Comparison of ENCODE assay signal across 23 cellular contexts in genomic region chr14:23378612-23379220, GRCh38. TPM values are rescaled to one million over a fixed set of nuclear protein-coding genes. Genes with fewer than 3 reads are reported as not detected.
DNase-seq lines count a peak whose midpoint lies in the region; ATAC-seq, FAIRE-seq and TF ChIP-seq lines count a peak whose summit lies in the region.
"Had no signal": no experiment of that assay in that cellular context is flagged by ENCODE, and none has a peak within 500 bp of the region (broad histone marks: within the 10 kb centered on the region; RNA-seq: fewer than 3 reads in every experiment).

No MANE protein-coding gene starts in this region.

- no peak overlapping the region for H2BK12ac ChIP-seq in neuronal stem cell (ENCODE audit: low read length)

- ATAC-seq in K562 (no peak), left cardiac atrium (peak; percentile 10 to 12), GM18909 (IDR thresholded peaks at IDR 0.05; ENCODE audit: poor library complexity, unreplicated experiment) (no peak), GM21447 (IDR thresholded peaks at IDR 0.05; ENCODE audit: unreplicated experiment) (no peak)
- ATAC-seq in natural killer cell treated with Interleukin-12 subunit alpha and Interleukin-12 subunit beta and Interleukin-15 and Interleukin-18, amount 100 ng/mL, for 72 hours, result no peak
- ATAC-seq: A549; CD8-positive, alpha-beta T cell; GM12878; GM23338 had no signal

- H3K79me2 ChIP-seq in K562 (ENCODE audit: control insufficient read depth, insufficient read depth, low read length), result no peaks in the 10 kb centered on the region

- TF ChIP-seq RAD21 in K562 (CRISPR knock-in tag; conservative IDR thresholded peaks at IDR 0.05 in 1 of 2, IDR thresholded peaks at IDR 0.05 in 1 of 2), result no peak

- no peak overlapping the region for H2BK5ac ChIP-seq in neuronal stem cell (ENCODE audit: low read length)

- intact Hi-C loops in K562 (cut with micrococcal nuclease) (no loop called here), left cardiac atrium (cut with DNase I) (no loop called here)

- H3K23ac ChIP-seq in neuronal stem cell (ENCODE audit: low read depth, low read length, poor library complexity), result no peak overlapping the region

- H2AFZ ChIP-seq in K562 (ENCODE audit: low read depth, low read length) (no peak overlapping the region), neuronal stem cell (ENCODE audit: low read length) (no peak overlapping the region)
- H2AFZ ChIP-seq: GM23338 had no signal

- TF ChIP-seq EP300 in K562 (IDR thresholded peaks at IDR 0.05; ENCODE audit: low read length), result no peak

- H3K4me3 ChIP-seq in BLaER1 (no peak overlapping the region), K562 (no peak overlapping the region), neuronal stem cell (ENCODE audit: low read length in 2 of 2) (no peak overlapping the region)
- H3K4me3 ChIP-seq: A549, GM12878, GM23338, Peyer's patch had no signal

- H3K4me1 Mint-ChIP-seq in natural killer cell treated with Interleukin-12 subunit alpha and Interleukin-12 subunit beta and Interleukin-15 and Interleukin-18, amount 100 ng/mL, for 72 hours (ENCODE audit: low read depth in 2 of 2), result no peaks in the 10 kb centered on the region

- no peak for FAIRE-seq in K562 (lab: Jason Lieb, UNC)
- FAIRE-seq: A549, GM12878, GM19239 had no signal

- H3K27me3 Mint-ChIP-seq in natural killer cell treated with Interleukin-12 subunit alpha and Interleukin-12 subunit beta and Interleukin-15 and Interleukin-18, amount 100 ng/mL, for 72 hours, result peaks cover 0 to 2% of the 10 kb centered on the region in 2 donors

- H3K27ac ChIP-seq in BLaER1 (no peak overlapping the region), K562 (ENCODE audit: extremely low read depth, low read depth, low read length) (no peak overlapping the region), neuronal stem cell (replicated peaks; ENCODE audit: low read length) (no peak overlapping the region)
- H3K27ac ChIP-seq: A549, Peyer's patch had no signal

- H3K9me1 ChIP-seq in K562 (ENCODE audit: control insufficient read depth, insufficient read depth, low read length), result no peaks in the 10 kb centered on the region

- H3K27me3 ChIP-seq in BLaER1 (peaks cover 6% of the 10 kb centered on the region; the same call in 1 of the 2 replicates), K562 (ENCODE audit: control insufficient read depth in 2 of 2, insufficient read depth in 2 of 2, low read length in 2 of 2) (peaks cover 2 to 55% of the 10 kb centered on the region in 2 experiments; a peak in 4 of 5 replicates), neuronal stem cell (ENCODE audit: control insufficient read depth in 3 of 3, insufficient read depth in 3 of 3, low read depth in 1 of 3, low read length in 3 of 3) (peaks cover 0 to 54% (median 0%) of the 10 kb centered on the region in 3 experiments)
- H3K27me3 ChIP-seq: Peyer's patch had no signal

- no peaks in the 10 kb centered on the region for H3K9me3 Mint-ChIP-seq in natural killer cell treated with Interleukin-12 subunit alpha and Interleukin-12 subunit beta and Interleukin-15 and Interleukin-18, amount 100 ng/mL, for 72 hours
- H3K9me3 Mint-ChIP-seq: CD8-positive, alpha-beta T cell; GM23338 had no signal

- H3K9ac ChIP-seq in BLaER1, result no peak overlapping the region
- no peak overlapping the region; a peak in 1 of 4 replicates for H3K9ac ChIP-seq in K562 (ENCODE audit: insufficient read depth in 1 of 2, low read depth in 2 of 2, low read length in 2 of 2)
- no peak overlapping the region for H3K9ac ChIP-seq in neuronal stem cell (ENCODE audit: low read depth, low read length, poor library complexity)

- DNase-seq in K562 (ENCODE audit: extremely low read depth in 1 of 4, low spot score in 3 of 4), result no peak
- peak; percentile 58 for DNase-seq in left cardiac atrium
- DNase-seq in neuronal stem cell (ENCODE audit: low spot score), result no peak
- no peak for DNase-seq in natural killer cell treated with Interleukin-12 subunit alpha and Interleukin-12 subunit beta and Interleukin-15 and Interleukin-18, amount 100 ng/mL, for 72 hours (ENCODE audit: low spot score)
- DNase-seq: Calu3; CD8-positive, alpha-beta T cell; DMS53; EL; HCEC 1CT; NCI-H1092 treated with DMSO at 0.1 percent for 48 hours; NCI-H510A; NCI-H748 treated with DMSO at 0.1 percent for 48 hours; NK-92 treated with Interleukin-12 subunit alpha and Interleukin-12 subunit beta, amount 100 ng/mL, for 24 hours; SHP77 had no signal

- H3K9me3 ChIP-seq in BLaER1, result no peaks in the 10 kb centered on the region
- no peaks in the 10 kb centered on the region for H3K9me3 ChIP-seq in K562 (replicated peaks; ENCODE audit: control insufficient read depth, insufficient read depth, low read depth, low read length)
- H3K9me3 ChIP-seq in neuronal stem cell (replicated peaks in 1 of 2; ENCODE audit: control insufficient read depth in 2 of 2, insufficient read depth in 1 of 2, low read depth in 1 of 2, low read length in 2 of 2), result no peaks in the 10 kb centered on the region
- H3K9me3 ChIP-seq: A549, Peyer's patch had no signal

- in situ Hi-C loops in K562 (cut with MboI), result no loop called here

- TF ChIP-seq POLR2A in K562 (conservative IDR thresholded peaks at IDR 0.05), result no peak

- no peaks in the 10 kb centered on the region for H3K36me3 ChIP-seq in BLaER1
- no peaks in the 10 kb centered on the region for H3K36me3 ChIP-seq in K562 (ENCODE audit: control insufficient read depth, insufficient read depth, low read length)
- H3K36me3 ChIP-seq in neuronal stem cell (replicated peaks in 1 of 2; ENCODE audit: control insufficient read depth in 2 of 2, insufficient read depth in 2 of 2, low read length in 2 of 2), result no peaks in the 10 kb centered on the region
- H3K36me3 ChIP-seq: Peyer's patch had no signal

- H2BK120ac ChIP-seq in neuronal stem cell (ENCODE audit: low read depth, low read length), result no peak overlapping the region

- H3K27ac Mint-ChIP-seq in natural killer cell treated with Interleukin-12 subunit alpha and Interleukin-12 subunit beta and Interleukin-15 and Interleukin-18, amount 100 ng/mL, for 72 hours, result no peak overlapping the region
- H3K27ac Mint-ChIP-seq: CD8-positive, alpha-beta T cell; GM23338 had no signal

- no peak overlapping the region for H2BK15ac ChIP-seq in neuronal stem cell (ENCODE audit: low read length)

- no peak overlapping the region for H3K14ac ChIP-seq in neuronal stem cell (ENCODE audit: low read length)

- CTCF ChIA-PET in K562 (lab: Yijun Ruan, JAX; ENCODE audit: low intra/inter-chr PET ratio), result interaction anchor here (2.5 to 3.8 kb wide), 2 partner anchors 50 to 258 kb away, joined by 16 to 19 read pairs; partner anchors contain the start of gene CEBPE

- H3K4ac ChIP-seq in neuronal stem cell (ENCODE audit: low read length), result no peak overlapping the region

- TF ChIP-seq CTCF in K562 (IDR thresholded peaks at IDR 0.05 in 2 of 3, conservative IDR thresholded peaks at IDR 0.05 in 1 of 3; ENCODE audit: insufficient read depth in 2 of 3, low read depth in 1 of 3, low read length in 3 of 3), result no peak

- H3K79me1 ChIP-seq in neuronal stem cell (ENCODE audit: low read depth, low read length), result no peaks in the 10 kb centered on the region

- H3K4me2 ChIP-seq in BLaER1 (peak overlapping the region; percentile 92), K562 (ENCODE audit: insufficient read depth, low read length) (no peak overlapping the region), neuronal stem cell (ENCODE audit: insufficient read depth, low read length, poor library complexity, severe bottlenecking) (no peak overlapping the region)
- H3K4me2 ChIP-seq: A549, GM23338 had no signal

- BruUV-seq in K562 (replicated peaks; lab: Mats Ljungman, UMichigan), result no TSS peak

- H3K4me1 ChIP-seq in BLaER1 (peaks cover 69% of the 10 kb centered on the region), K562 (replicated peaks in 1 of 2; ENCODE audit: control insufficient read depth in 2 of 2, insufficient read depth in 2 of 2, low read length in 2 of 2) (peaks cover 0 to 14% of the 10 kb centered on the region in 2 experiments; a peak in 2 of 5 replicates), neuronal stem cell (ENCODE audit: control insufficient read depth in 2 of 2, insufficient read depth in 1 of 2, low read depth in 1 of 2, low read length in 2 of 2) (peaks cover 0 to 11% of the 10 kb centered on the region in 2 donors)
- H3K4me1 ChIP-seq: A549 had no signal

- POLR2A ChIA-PET in K562 (lab: Yijun Ruan, JAX), result interaction anchor here (0.8 kb wide), 1 partner anchor 96 kb away, joined by 3 read pairs; no protein-coding TSS in a partner anchor

- peak overlapping the region; percentile 5 for H3K18ac ChIP-seq in neuronal stem cell (ENCODE audit: low read length)

- WGBS in K562 (ENCODE audit: insufficient coverage, low coverage, missing lambda C conversion rate), result 5% methylated on average over 7 of the region's 11 CpGs
- no CpG with 5 or more reads among the region's 11 CpGs for WGBS in neuronal stem cell (ENCODE audit: extremely low coverage in 2 of 2, insufficient read length in 2 of 2, insufficient replicate concordance in 1 of 2), 2 donors

- no peaks in the 10 kb centered on the region for H4K20me1 ChIP-seq in BLaER1
- no peaks in the 10 kb centered on the region; the same call in 1 of the 2 replicates for H4K20me1 ChIP-seq in K562 (replicated peaks; ENCODE audit: control insufficient read depth, insufficient read depth, low read length)

- no peak overlapping the region for H4K91ac ChIP-seq in neuronal stem cell (ENCODE audit: low read depth, low read length, poor library complexity)

- no peak overlapping the region for H4K8ac ChIP-seq in neuronal stem cell (ENCODE audit: low read depth, low read length)

- H2AK5ac ChIP-seq in neuronal stem cell (ENCODE audit: low read depth, low read length), result peak overlapping the region; percentile 91

- no peak overlapping the region for H3K4me3 Mint-ChIP-seq in natural killer cell treated with Interleukin-12 subunit alpha and Interleukin-12 subunit beta and Interleukin-15 and Interleukin-18, amount 100 ng/mL, for 72 hours
- H3K4me3 Mint-ChIP-seq: CD8-positive, alpha-beta T cell; GM23338 had no signal

- no peaks in the 10 kb centered on the region for H3K36me3 Mint-ChIP-seq in natural killer cell treated with Interleukin-12 subunit alpha and Interleukin-12 subunit beta and Interleukin-15 and Interleukin-18, amount 100 ng/mL, for 72 hours
- H3K36me3 Mint-ChIP-seq: CD8-positive, alpha-beta T cell had no signal

RNA-seq across cellular contexts. Expression of gene CMTM5, which starts 1.9 kb away (rescaled TPM):
- not detected in 2 replicates for total RNA-seq in K562 (2011; cell fraction: chromatin; rRNA removed; ENCODE audit: low replicate concordance)
- 0.13 TPM in 1 of 2 replicates, not detected in the other for total RNA-seq in K562 (2011; cell fraction: nucleolus; rRNA removed)
- total RNA-seq in K562 (2011; cell fraction: nucleoplasm; rRNA removed), result not detected in 2 replicates
- total RNA-seq in K562 (2014; rRNA removed), result not detected in 2 replicates
- not detected in 2 replicates for total RNA-seq in K562 (2014; rRNA removed; fragmentation: Illumina TruSeq; extraction: Trizol)
- not detected in 2 replicates for total RNA-seq in K562 (2015; rRNA removed; fragmentation: Illumina TruSeq; extraction: Trizol)
- total RNA-seq in K562 (2021), result not detected in 2 replicates
- 0.09 and 0.21 TPM in 2 replicates for polyA plus RNA-seq in K562 (2011; rRNA removed)
- 1.1 TPM in 1 of 2 replicates, not detected in the other for polyA plus RNA-seq in K562 (2011; cell fraction: cytosol; rRNA removed)
- 0.21 and 0.58 TPM in 2 replicates for polyA plus RNA-seq in K562 (2011; cell fraction: nucleus; rRNA removed)
- polyA plus RNA-seq in K562 (2012), result 0.17 TPM in 1 of 2 replicates, not detected in the other
- polyA plus RNA-seq in K562 (2014; fragmentation: Illumina TruSeq; extraction: Trizol), result not detected in 2 replicates
- not detected for polyA plus RNA-seq in K562 (2014; fragmentation: Nextera tagmentation; extraction: Ambion mirVana)
- not detected in 2 replicates for polyA plus RNA-seq in K562 (2014; rRNA removed)
- polyA minus RNA-seq in K562 (2011; rRNA and poly(A)+ RNA removed), result not detected in 2 replicates
- polyA minus RNA-seq in K562 (2011; cell fraction: cytosol; rRNA and poly(A)+ RNA removed), result not detected in 2 replicates
- not detected in 2 replicates for polyA minus RNA-seq in K562 (2011; cell fraction: nucleus; rRNA and poly(A)+ RNA removed)
- 1 to 10 TPM in 1 of 2 donors, under 1 TPM in 1; 0.44 to 1.4 TPM for total RNA-seq in left cardiac atrium
- polyA plus RNA-seq in neuronal stem cell (2013, experiment 1 of 2), result 5.0 TPM
- 4.4 TPM for polyA plus RNA-seq in neuronal stem cell (2013, experiment 2 of 2)
- total RNA-seq in natural killer cell treated with Interleukin-12 subunit alpha and Interleukin-12 subunit beta and Interleukin-15 and Interleukin-18, amount 100 ng/mL, for 72 hours, result not detected
- total RNA-seq: Calu3; CD8-positive, alpha-beta T cell; GM12878; Peyer's patch had no signal
- polyA plus RNA-seq: A549, BJ, GM12878, GM23338 had no signal

RNA-seq across cellular contexts. Expression of gene IL25, which starts 6.1 kb away (rescaled TPM):
- not detected in 2 replicates for total RNA-seq in K562 (2011; cell fraction: chromatin; rRNA removed; ENCODE audit: low replicate concordance)
- total RNA-seq in K562 (2011; cell fraction: nucleolus; rRNA removed), result not detected in 2 replicates
- not detected in 2 replicates for total RNA-seq in K562 (2011; cell fraction: nucleoplasm; rRNA removed)
- total RNA-seq in K562 (2014; rRNA removed), result not detected in 2 replicates
- total RNA-seq in K562 (2014; rRNA removed; fragmentation: Illumina TruSeq; extraction: Trizol), result not detected in 2 replicates
- total RNA-seq in K562 (2015; rRNA removed; fragmentation: Illumina TruSeq; extraction: Trizol), result not detected in 2 replicates
- total RNA-seq in K562 (2021), result not detected in 2 replicates
- polyA plus RNA-seq in K562 (2011; rRNA removed), result not detected in 2 replicates
- not detected in 2 replicates for polyA plus RNA-seq in K562 (2011; cell fraction: cytosol; rRNA removed)
- polyA plus RNA-seq in K562 (2011; cell fraction: nucleus; rRNA removed), result not detected in 2 replicates
- polyA plus RNA-seq in K562 (2012), result not detected in 2 replicates
- not detected in 2 replicates for polyA plus RNA-seq in K562 (2014; fragmentation: Illumina TruSeq; extraction: Trizol)
- not detected for polyA plus RNA-seq in K562 (2014; fragmentation: Nextera tagmentation; extraction: Ambion mirVana)
- polyA plus RNA-seq in K562 (2014; rRNA removed), result not detected in 2 replicates
- polyA minus RNA-seq in K562 (2011; rRNA and poly(A)+ RNA removed), result not detected in 2 replicates
- not detected in 2 replicates for polyA minus RNA-seq in K562 (2011; cell fraction: cytosol; rRNA and poly(A)+ RNA removed)
- polyA minus RNA-seq in K562 (2011; cell fraction: nucleus; rRNA and poly(A)+ RNA removed), result not detected in 2 replicates
- not detected for total RNA-seq in left cardiac atrium
- polyA plus RNA-seq in neuronal stem cell (2013, experiment 1 of 2), result not detected
- not detected for polyA plus RNA-seq in neuronal stem cell (2013, experiment 2 of 2)
- total RNA-seq in natural killer cell treated with Interleukin-12 subunit alpha and Interleukin-12 subunit beta and Interleukin-15 and Interleukin-18, amount 100 ng/mL, for 72 hours, result not detected
- total RNA-seq: Calu3; CD8-positive, alpha-beta T cell; GM12878; GM23338; Peyer's patch had no signal
- polyA plus RNA-seq: A549, BJ, GM12878, GM23338 had no signal

RNA-seq across cellular contexts. Expression of gene EFS, which starts 13.7 kb away (rescaled TPM):
- total RNA-seq in K562 (2011; cell fraction: chromatin; rRNA removed; ENCODE audit: low replicate concordance), result 0.14 and 0.19 TPM in 2 replicates
- total RNA-seq in K562 (2011; cell fraction: nucleolus; rRNA removed), result 0.17 TPM in 1 of 2 replicates, not detected in the other
- not detected in 2 replicates for total RNA-seq in K562 (2011; cell fraction: nucleoplasm; rRNA removed)
- total RNA-seq in K562 (2014; rRNA removed) (not detected in 2 replicates), K562 (2014; rRNA removed; fragmentation: Illumina TruSeq; extraction: Trizol) (not detected in 2 replicates), K562 (2015; rRNA removed; fragmentation: Illumina TruSeq; extraction: Trizol) (not detected in 2 replicates), K562 (2021) (0.07 TPM in 1 of 2 replicates, not detected in the other), left cardiac atrium (10 to 100 TPM in 1 of 2 donors, 1 to 10 TPM in 1; 5.8 to 10.3 TPM)
- polyA plus RNA-seq in K562 (2011; rRNA removed) (0.03 and 0.08 TPM in 2 replicates), K562 (2014; fragmentation: Illumina TruSeq; extraction: Trizol) (not detected in 2 replicates), K562 (2014; fragmentation: Nextera tagmentation; extraction: Ambion mirVana) (not detected), K562 (2014; rRNA removed) (0.01 TPM in 1 of 2 replicates, not detected in the other)
- 0.09 TPM in 2 replicates for polyA plus RNA-seq in K562 (2011; cell fraction: cytosol; rRNA removed)
- 0.42 and 0.44 TPM in 2 replicates for polyA plus RNA-seq in K562 (2011; cell fraction: nucleus; rRNA removed)
- 0.03 TPM in 1 of 2 replicates, not detected in the other for polyA plus RNA-seq in K562 (2012)
- not detected in 2 replicates for polyA minus RNA-seq in K562 (2011; rRNA and poly(A)+ RNA removed)
- polyA minus RNA-seq in K562 (2011; cell fraction: cytosol; rRNA and poly(A)+ RNA removed), result not detected in 2 replicates
- 0.11 TPM in 1 of 2 replicates, not detected in the other for polyA minus RNA-seq in K562 (2011; cell fraction: nucleus; rRNA and poly(A)+ RNA removed)
- polyA plus RNA-seq in neuronal stem cell (2013, experiment 1 of 2), result 74.5 TPM
- 74.5 TPM for polyA plus RNA-seq in neuronal stem cell (2013, experiment 2 of 2)
- total RNA-seq in natural killer cell treated with Interleukin-12 subunit alpha and Interleukin-12 subunit beta and Interleukin-15 and Interleukin-18, amount 100 ng/mL, for 72 hours, result not detected
- total RNA-seq: Calu3; CD8-positive, alpha-beta T cell had no signal
- polyA plus RNA-seq: A549, GM12878 had no signal

RNA-seq across cellular contexts. Expression of gene SLC22A17, which starts 26.0 kb away (rescaled TPM):
- total RNA-seq in K562 (2011; cell fraction: chromatin; rRNA removed; ENCODE audit: low replicate concordance), result 0.48 and 1.3 TPM in 2 replicates
- 0.50 and 1.1 TPM in 2 replicates for total RNA-seq in K562 (2011; cell fraction: nucleolus; rRNA removed)
- total RNA-seq in K562 (2011; cell fraction: nucleoplasm; rRNA removed), result 0.37 and 0.53 TPM in 2 replicates
- total RNA-seq in K562 (2014; rRNA removed) (0.09 and 0.12 TPM in 2 replicates), K562 (2014; rRNA removed; fragmentation: Illumina TruSeq; extraction: Trizol) (not detected in 2 replicates), K562 (2015; rRNA removed; fragmentation: Illumina TruSeq; extraction: Trizol) (not detected in 2 replicates), K562 (2021) (0.18 TPM in 1 of 2 replicates, not detected in the other), left cardiac atrium (10 to 100 TPM; 31.4 to 34.6 TPM)
- polyA plus RNA-seq in K562 (2011; rRNA removed) (0.19 TPM in 1 of 2 replicates, not detected in the other), K562 (2014; fragmentation: Illumina TruSeq; extraction: Trizol) (0.06 and 0.07 TPM in 2 replicates), K562 (2014; fragmentation: Nextera tagmentation; extraction: Ambion mirVana) (not detected), K562 (2014; rRNA removed) (0.04 TPM in 1 of 2 replicates, not detected in the other)
- 0.24 TPM in 1 of 2 replicates, not detected in the other for polyA plus RNA-seq in K562 (2011; cell fraction: cytosol; rRNA removed)
- polyA plus RNA-seq in K562 (2011; cell fraction: nucleus; rRNA removed), result 0.72 and 1.4 TPM in 2 replicates
- 0.14 and 0.36 TPM in 2 replicates for polyA plus RNA-seq in K562 (2012)
- polyA minus RNA-seq in K562 (2011; rRNA and poly(A)+ RNA removed), result not detected in 2 replicates
- polyA minus RNA-seq in K562 (2011; cell fraction: cytosol; rRNA and poly(A)+ RNA removed), result not detected in 2 replicates
- not detected in 2 replicates for polyA minus RNA-seq in K562 (2011; cell fraction: nucleus; rRNA and poly(A)+ RNA removed)
- polyA plus RNA-seq in neuronal stem cell (2013, experiment 1 of 2), result 62.0 TPM
- polyA plus RNA-seq in neuronal stem cell (2013, experiment 2 of 2), result 60.0 TPM
- total RNA-seq in natural killer cell treated with Interleukin-12 subunit alpha and Interleukin-12 subunit beta and Interleukin-15 and Interleukin-18, amount 100 ng/mL, for 72 hours, result under 1 TPM in 1 of 2 donors, not detected in 1; 0.42 TPM
- total RNA-seq: GM12878 had no signal
- polyA plus RNA-seq: GM12878 had no signal

RNA-seq across cellular contexts. Expression of gene MYH6, which starts 29.4 kb away (rescaled TPM):
- total RNA-seq in K562 (2011; cell fraction: chromatin; rRNA removed; ENCODE audit: low replicate concordance), result 0.09 TPM in 1 of 2 replicates, not detected in the other
- not detected in 2 replicates for total RNA-seq in K562 (2011; cell fraction: nucleolus; rRNA removed)
- not detected in 2 replicates for total RNA-seq in K562 (2011; cell fraction: nucleoplasm; rRNA removed)
- total RNA-seq in K562 (2014; rRNA removed) (not detected in 2 replicates), K562 (2014; rRNA removed; fragmentation: Illumina TruSeq; extraction: Trizol) (not detected in 2 replicates), K562 (2015; rRNA removed; fragmentation: Illumina TruSeq; extraction: Trizol) (not detected in 2 replicates), K562 (2021) (not detected in 2 replicates), left cardiac atrium (over 10,000 TPM; 10,415 to 11,820 TPM)
- polyA plus RNA-seq in K562 (2011; rRNA removed) (not detected in 2 replicates), K562 (2014; fragmentation: Illumina TruSeq; extraction: Trizol) (not detected in 2 replicates), K562 (2014; fragmentation: Nextera tagmentation; extraction: Ambion mirVana) (not detected), K562 (2014; rRNA removed) (not detected in 2 replicates)
- 0.04 TPM in 1 of 2 replicates, not detected in the other for polyA plus RNA-seq in K562 (2011; cell fraction: cytosol; rRNA removed)
- polyA plus RNA-seq in K562 (2011; cell fraction: nucleus; rRNA removed), result 0.03 and 0.04 TPM in 2 replicates
- polyA plus RNA-seq in K562 (2012), result 0.03 TPM in 2 replicates
- 0.12 TPM in 1 of 2 replicates, not detected in the other for polyA minus RNA-seq in K562 (2011; rRNA and poly(A)+ RNA removed)
- not detected in 2 replicates for polyA minus RNA-seq in K562 (2011; cell fraction: cytosol; rRNA and poly(A)+ RNA removed)
- polyA minus RNA-seq in K562 (2011; cell fraction: nucleus; rRNA and poly(A)+ RNA removed), result not detected in 2 replicates
- 0.03 TPM for polyA plus RNA-seq in neuronal stem cell (2013, experiment 1 of 2)
- 0.04 TPM for polyA plus RNA-seq in neuronal stem cell (2013, experiment 2 of 2)
- under 1 TPM in 1 of 2 donors, not detected in 1; 0.28 TPM for total RNA-seq in natural killer cell treated with Interleukin-12 subunit alpha and Interleukin-12 subunit beta and Interleukin-15 and Interleukin-18, amount 100 ng/mL, for 72 hours
- total RNA-seq: Calu3; CD8-positive, alpha-beta T cell; GM12878; Peyer's patch had no signal
- polyA plus RNA-seq: A549, BJ had no signal

Comparison
In these comparisons a context has a peak if more than half of its experiments do, and no peak if none do; other contexts are left out.
1. ATAC-seq: peak in left cardiac atrium (2 of 2); none in K562 (single experiment), natural killer cell treated with Interleukin-12 subunit alpha and Interleukin-12 subunit beta and Interleukin-15 and Interleukin-18, amount 100 ng/mL, for 72 hours (0 of 2), GM18909 (single experiment) and GM21447 (single experiment).
2. RNA of gene EFS, which starts 13.7 kb away (total RNA-seq): 5.8 to 10.3 TPM in left cardiac atrium; 0.07 to 0.19 TPM in K562 and not detected in natural killer cell treated with Interleukin-12 subunit alpha and Interleukin-12 subunit beta and Interleukin-15 and Interleukin-18, amount 100 ng/mL, for 72 hours; every median in the first group is over 4 times any median in the second.